ENCODE assay signal across 3 cellular contexts in the genomic region with DNA sequence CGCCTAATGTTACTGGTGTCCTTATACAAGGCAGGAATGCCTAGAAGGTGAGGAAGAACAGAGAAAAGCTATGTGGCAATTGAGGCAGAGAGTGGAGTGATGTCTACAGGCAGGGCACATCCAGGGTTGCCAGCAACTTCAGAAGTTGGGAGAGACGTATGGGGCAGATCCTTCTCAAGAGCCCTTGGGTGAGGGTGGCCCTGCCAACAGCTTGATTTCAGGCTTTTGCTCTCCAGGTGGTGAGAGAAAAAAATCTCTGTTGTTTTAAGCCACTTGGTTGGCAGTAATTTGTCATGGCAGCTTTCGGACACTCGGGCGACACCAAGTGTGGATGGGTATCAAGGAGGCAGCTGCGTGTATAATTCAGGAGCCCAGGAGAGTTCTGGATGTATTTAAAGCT.
"Had no signal": no experiment of that assay in that cellular context is flagged by ENCODE, and none has a peak within 500 bp of the region (broad histone marks: within the 10 kb centered on the region; RNA-seq: fewer than 3 reads in every experiment).

No MANE protein-coding gene starts in this region.

- DNase-seq: GDM1, GF-D8 had no signal

- H3K4me3 ChIP-seq: GM12878 had no signal

- ATAC-seq: GM12878 had no signal
